Comparison of ENCODE assay signal across 8 cellular contexts in the genomic region with DNA sequence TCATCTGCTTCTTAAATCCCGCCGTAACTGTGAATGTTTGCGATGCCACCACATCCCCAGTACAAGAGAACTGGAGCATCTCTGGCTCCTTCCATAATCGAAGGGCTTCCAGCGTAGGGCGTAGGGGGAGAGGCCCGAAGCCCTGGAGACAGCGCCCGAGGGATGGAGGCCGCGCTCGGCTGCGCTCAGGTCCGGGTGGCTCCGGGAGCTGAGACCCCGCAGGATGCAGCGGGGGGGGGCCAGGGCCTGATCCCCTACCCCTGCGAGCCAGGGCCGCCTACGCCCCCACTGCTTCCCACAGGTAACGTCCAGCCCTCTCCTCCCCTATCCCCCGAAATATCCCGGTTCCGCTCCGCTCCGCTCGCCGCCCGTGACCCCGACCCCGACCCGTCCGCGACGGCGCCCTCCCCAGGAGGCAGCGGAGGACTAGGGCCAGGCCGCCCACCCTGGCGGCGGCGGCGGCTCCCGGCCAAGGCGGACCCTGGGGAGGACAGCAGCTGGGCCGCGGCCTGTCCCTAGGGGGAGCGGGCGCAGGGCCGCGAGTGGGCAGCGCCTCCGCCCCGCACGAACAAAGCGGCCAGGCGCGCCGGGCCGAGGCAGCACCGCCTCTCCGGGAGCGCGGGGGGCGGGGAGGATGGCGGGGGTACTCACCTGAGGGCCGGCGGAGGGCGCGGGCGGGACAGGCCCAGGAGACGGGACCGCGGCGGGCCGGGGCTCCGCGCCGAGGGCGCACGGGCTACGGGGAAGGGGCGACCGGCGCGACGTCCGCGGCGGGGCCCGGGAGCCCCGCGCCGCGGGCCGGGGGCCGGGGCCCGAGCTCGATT. TPM values are rescaled to one million over a fixed set of nuclear protein-coding genes. Genes with fewer than 3 reads are reported as not detected.
DNase-seq lines count a peak whose midpoint lies in the region; ATAC-seq and TF ChIP-seq lines count a peak whose summit lies in the region.

No MANE protein-coding gene starts in this region.

- H3K9me3 Mint-ChIP-seq in stimulated activated memory B cell treated with anti-CD40 and anti-IgM and Interleukin-4, amounts not matched to agents 10 μg/mL and 1 μg/mL and 100 μg/mL, for 72 hours = no peaks in the 10 kb centered on the region

- H3K36me3 ChIP-seq in Panc1 (ENCODE audit: control insufficient read depth, insufficient read depth, low read length) = no peaks in the 10 kb centered on the region

- intact Hi-C loops in Panc1 (cut with micrococcal nuclease; ENCODE audit: unreplicated experiment) = loop anchor here (5.0 kb wide), 2 partner anchors 213 to 433 kb away; no protein-coding TSS in a partner anchor
- intact Hi-C loops in left colon (cut with DNase I, micrococcal nuclease) = no loop called here

- H3K4me1 ChIP-seq in Panc1 (ENCODE audit: control insufficient read depth, insufficient read depth, low read length) = peaks cover 9% of the 10 kb centered on the region; the same call in 1 of the 2 replicates

- H3K4me1 Mint-ChIP-seq in stimulated activated memory B cell treated with anti-CD40 and anti-IgM and Interleukin-4, amounts not matched to agents 10 μg/mL and 1 μg/mL and 100 μg/mL, for 72 hours = peaks cover 12% of the 10 kb centered on the region

- TF ChIP-seq CTCF in Panc1 (IDR thresholded peaks at IDR 0.05) = peak; percentile 34

- no peaks in the 10 kb centered on the region for H3K9me3 ChIP-seq in Panc1 (ENCODE audit: control insufficient read depth, insufficient read depth, low read depth, low read length)

- H3K4me3 Mint-ChIP-seq in stimulated activated memory B cell treated with anti-CD40 and anti-IgM and Interleukin-4, amounts not matched to agents 10 μg/mL and 1 μg/mL and 100 μg/mL, for 72 hours = peak overlapping the region; percentile 55

- POLR2A ChIA-PET in Panc1 (lab: Charles Lee) = interaction anchor here (0.6 kb wide), 1 partner anchor 19 kb away, joined by 3 read pairs; no protein-coding TSS in a partner anchor

- no peaks in the 10 kb centered on the region for H3K36me3 Mint-ChIP-seq in stimulated activated memory B cell treated with anti-CD40 and anti-IgM and Interleukin-4, amounts not matched to agents 10 μg/mL and 1 μg/mL and 100 μg/mL, for 72 hours

- peak overlapping the region; percentile 55 for H3K27ac Mint-ChIP-seq in stimulated activated memory B cell treated with anti-CD40 and anti-IgM and Interleukin-4, amounts not matched to agents 10 μg/mL and 1 μg/mL and 100 μg/mL, for 72 hours

- in situ Hi-C loops in Panc1 (cut with HindIII; ENCODE audit: low pct_unique_long_range_greater_than_20kb, low sequenced_read_pairs) = no loop called here

- ATAC-seq in HG02678 (IDR thresholded peaks at IDR 0.05; ENCODE audit: unreplicated experiment) (peak; percentile 27), Panc1 (peak; percentile 75), left colon (peak; percentile 58), HG03342 (IDR thresholded peaks at IDR 0.05; ENCODE audit: unreplicated experiment) (no peak)
- peak; percentile 57 for ATAC-seq in stimulated activated memory B cell treated with anti-CD40 and anti-IgM and Interleukin-4, amounts not matched to agents 10 μg/mL and 1 μg/mL and 100 μg/mL, for 72 hours

- CTCF ChIA-PET in Panc1 (lab: Charles Lee) = no interaction called here

- BruUV-seq in Panc1 (replicated peaks; lab: Mats Ljungman, UMichigan) = no TSS peak

- peaks cover 50% of the 10 kb centered on the region for H3K27me3 Mint-ChIP-seq in stimulated activated memory B cell treated with anti-CD40 and anti-IgM and Interleukin-4, amounts not matched to agents 10 μg/mL and 1 μg/mL and 100 μg/mL, for 72 hours

- H3K27me3 ChIP-seq in Panc1 (ENCODE audit: control insufficient read depth, insufficient read depth, low read length) = no peaks in the 10 kb centered on the region

- H3K4me3 ChIP-seq in Panc1 (ENCODE audit: low read depth in 2 of 2, low read length in 2 of 2) = peak overlapping the region; percentile 75 to 89

- peak overlapping the region; percentile 61 for H3K27ac ChIP-seq in Panc1 (ENCODE audit: low read length)

- DNase-seq in EL = peak; percentile 55
- DNase-seq in Panc1 (ENCODE audit: low read depth, low spot score) = no peak
- DNase-seq in cortex of kidney (lab: John Stamatoyannopoulos, UW) = peak; percentile 41
- peak in 1 of 2 donors; percentile 55 for DNase-seq in left colon
- DNase-seq in effector CD4-positive, alpha-beta T cell = no peak

RNA-seq across cellular contexts. Expression of a gene that starts 0.7 kb away (rescaled TPM):
- total RNA-seq in Panc1 (2021; ENCODE audit: unreplicated experiment) = 47.8 TPM
- polyA plus RNA-seq in Panc1 (2012; ENCODE audit: insufficient read length) = 10.3 TPM
- 10 to 100 TPM; 51.8 to 52.1 TPM for total RNA-seq in left colon

Comparison
In these comparisons a context has a peak if more than half of its experiments do, and no peak if none do; other contexts are left out.
1. DNase-seq: peak in EL (single experiment) and cortex of kidney (single experiment); none in Panc1 (single experiment) and effector CD4-positive, alpha-beta T cell (single experiment).